ENCODE assay signal across 10 cellular contexts in genomic region chr16:62036101-62036806, GRCh38. TPM values are rescaled to one million over a fixed set of nuclear protein-coding genes. Genes with fewer than 3 reads are reported as not detected.
DNase-seq lines count a peak whose midpoint lies in the region; ATAC-seq, FAIRE-seq and TF ChIP-seq lines count a peak whose summit lies in the region.
"Had no signal": no experiment of that assay in that cellular context is flagged by ENCODE, and none has a peak within 500 bp of the region (broad histone marks: within the 10 kb centered on the region; RNA-seq: fewer than 3 reads in every experiment).

A gene with protein sequence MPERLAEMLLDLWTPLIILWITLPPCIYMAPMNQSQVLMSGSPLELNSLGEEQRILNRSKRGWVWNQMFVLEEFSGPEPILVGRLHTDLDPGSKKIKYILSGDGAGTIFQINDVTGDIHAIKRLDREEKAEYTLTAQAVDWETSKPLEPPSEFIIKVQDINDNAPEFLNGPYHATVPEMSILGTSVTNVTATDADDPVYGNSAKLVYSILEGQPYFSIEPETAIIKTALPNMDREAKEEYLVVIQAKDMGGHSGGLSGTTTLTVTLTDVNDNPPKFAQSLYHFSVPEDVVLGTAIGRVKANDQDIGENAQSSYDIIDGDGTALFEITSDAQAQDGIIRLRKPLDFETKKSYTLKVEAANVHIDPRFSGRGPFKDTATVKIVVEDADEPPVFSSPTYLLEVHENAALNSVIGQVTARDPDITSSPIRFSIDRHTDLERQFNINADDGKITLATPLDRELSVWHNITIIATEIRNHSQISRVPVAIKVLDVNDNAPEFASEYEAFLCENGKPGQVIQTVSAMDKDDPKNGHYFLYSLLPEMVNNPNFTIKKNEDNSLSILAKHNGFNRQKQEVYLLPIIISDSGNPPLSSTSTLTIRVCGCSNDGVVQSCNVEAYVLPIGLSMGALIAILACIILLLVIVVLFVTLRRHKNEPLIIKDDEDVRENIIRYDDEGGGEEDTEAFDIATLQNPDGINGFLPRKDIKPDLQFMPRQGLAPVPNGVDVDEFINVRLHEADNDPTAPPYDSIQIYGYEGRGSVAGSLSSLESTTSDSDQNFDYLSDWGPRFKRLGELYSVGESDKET (minus strand): TSS chr16:62036438. CDS start chr16:62021403, 15,035 bp downstream.

- peaks cover 33% of the 10 kb centered on the region for H3K4me1 Mint-ChIP-seq in endodermal cell
- H3K4me1 Mint-ChIP-seq in nephron: peaks cover 34% of the 10 kb centered on the region
- no peaks in the 10 kb centered on the region for H3K4me1 Mint-ChIP-seq in activated naive CD8-positive, alpha-beta T cell treated with anti-CD3 and anti-CD28 coated beads, Interleukin-2, amount 50 U/mL, for 24 hours

- H3K9me3 Mint-ChIP-seq in endodermal cell (no peaks in the 10 kb centered on the region), nephron (no peaks in the 10 kb centered on the region)
- no peaks in the 10 kb centered on the region for H3K9me3 Mint-ChIP-seq in activated naive CD8-positive, alpha-beta T cell treated with anti-CD3 and anti-CD28 coated beads, Interleukin-2, amount 50 U/mL, for 24 hours

- FAIRE-seq in kidney (lab: Jason Lieb, UNC): no peak

- CTCF ChIA-PET in RWPE1 (lab: Yijun Ruan, JAX): interaction anchor here (0.6 kb wide), 1 partner anchor 525 kb away, joined by 4 read pairs; no protein-coding TSS in a partner anchor

- intact Hi-C loops in Right ventricle myocardium inferior (cut with DNase I) (no loop called here), left cardiac atrium (cut with DNase I) (no loop called here), kidney (cut with DNase I) (no loop called here)

- peak within 1 kb of the TSS; percentile 90 for H3K4me3 ChIP-seq in endodermal cell (ENCODE audit: low read length)
- no peak within 1 kb of the TSS for H3K4me3 ChIP-seq in kidney (ENCODE audit: low read length in 2 of 2)
- H3K4me3 ChIP-seq: BLaER1 treated with 17β-estradiol and CSF1 and Interleukin-3, amounts not matched to agents 10 nM and 100 nM had no signal

- H3K36me3 Mint-ChIP-seq in endodermal cell (ENCODE audit: low read depth) (no peaks in the 10 kb centered on the region), nephron (ENCODE audit: low read depth) (no peaks in the 10 kb centered on the region)
- no peaks in the 10 kb centered on the region for H3K36me3 Mint-ChIP-seq in activated naive CD8-positive, alpha-beta T cell treated with anti-CD3 and anti-CD28 coated beads, Interleukin-2, amount 50 U/mL, for 24 hours (ENCODE audit: low read depth)

- H3K27me3 Mint-ChIP-seq in endodermal cell (ENCODE audit: insufficient read depth) (peaks cover 81% of the 10 kb centered on the region), nephron (ENCODE audit: low read depth) (peaks cover 89% of the 10 kb centered on the region)
- peaks cover 33% of the 10 kb centered on the region for H3K27me3 Mint-ChIP-seq in activated naive CD8-positive, alpha-beta T cell treated with anti-CD3 and anti-CD28 coated beads, Interleukin-2, amount 50 U/mL, for 24 hours

- POLR2A ChIA-PET in RWPE1 (lab: Yijun Ruan, JAX; ENCODE audit: low non-redundant PET): no interaction called here

- 0% methylated on average over 5 to 59 of the region's 60 CpGs for whole genome bisulfite sequencing in endodermal cell (ENCODE audit: insufficient coverage in 1 of 2, insufficient read length in 1 of 2), 2 experiments

- H3K36me3 ChIP-seq in endodermal cell (ENCODE audit: control insufficient read depth, insufficient read depth, low read length) (no peaks in the 10 kb centered on the region), kidney (ENCODE audit: control insufficient read depth in 1 of 2, insufficient read depth in 2 of 2, low read length in 2 of 2) (no peaks in the 10 kb centered on the region)
- H3K36me3 ChIP-seq: BLaER1 treated with 17β-estradiol and CSF1 and Interleukin-3, amounts not matched to agents 10 nM and 100 nM had no signal

- H3K27ac Mint-ChIP-seq in endodermal cell (no peak within 1 kb of the TSS), nephron (no peak within 1 kb of the TSS)
- H3K27ac Mint-ChIP-seq in activated naive CD8-positive, alpha-beta T cell treated with anti-CD3 and anti-CD28 coated beads, Interleukin-2, amount 50 U/mL, for 24 hours: no peak within 1 kb of the TSS

- H3K27ac ChIP-seq in endodermal cell (ENCODE audit: low read depth, low read length) (no peak within 1 kb of the TSS), RWPE1 (no peak within 1 kb of the TSS), kidney (ENCODE audit: low read depth in 2 of 2, low read length in 2 of 2) (no peak within 1 kb of the TSS)
- H3K27ac ChIP-seq: BLaER1 treated with 17β-estradiol and CSF1 and Interleukin-3, amounts not matched to agents 10 nM and 100 nM had no signal

- ATAC-seq in Right ventricle myocardium inferior: no peak
- no peak for ATAC-seq in left cardiac atrium
- ATAC-seq in activated naive CD8-positive, alpha-beta T cell treated with anti-CD3 and anti-CD28 coated beads, Interleukin-2, amount 50 U/mL, for 24 hours: no peak
- ATAC-seq in GM19351 (IDR thresholded peaks at IDR 0.05; ENCODE audit: unreplicated experiment): no peak

- H3K4me3 Mint-ChIP-seq in endodermal cell (peak within 1 kb of the TSS; percentile 70), nephron (peak within 1 kb of the TSS; percentile 87 to 93 (median 88))
- H3K4me3 Mint-ChIP-seq in activated naive CD8-positive, alpha-beta T cell treated with anti-CD3 and anti-CD28 coated beads, Interleukin-2, amount 50 U/mL, for 24 hours: no peak within 1 kb of the TSS

- H3K9me3 ChIP-seq in endodermal cell (ENCODE audit: control insufficient read depth, low read length) (no peaks in the 10 kb centered on the region), kidney (ENCODE audit: control insufficient read depth in 1 of 2, low read length in 2 of 2) (no peaks in the 10 kb centered on the region)

- peaks cover 63% of the 10 kb centered on the region for H3K27me3 ChIP-seq in endodermal cell (ENCODE audit: control insufficient read depth, insufficient read depth, low read length, poor library complexity, severe bottlenecking)
- H3K27me3 ChIP-seq: BLaER1 treated with 17β-estradiol and CSF1 and Interleukin-3, amounts not matched to agents 10 nM and 100 nM had no signal

- H3K9ac ChIP-seq in endodermal cell (ENCODE audit: extremely low read depth, low read length, poor library complexity, severe bottlenecking) (peak within 1 kb of the TSS; percentile 13), kidney (ENCODE audit: low read length in 2 of 2) (no peak within 1 kb of the TSS)
- H3K9ac ChIP-seq: BLaER1 treated with 17β-estradiol and CSF1 and Interleukin-3, amounts not matched to agents 10 nM and 100 nM had no signal

- no peak for TF ChIP-seq CTCF in endodermal cell (conservative IDR thresholded peaks at IDR 0.05)
- TF ChIP-seq CTCF in nephron (IDR thresholded peaks at IDR 0.05; ENCODE audit: unreplicated experiment in 3 of 3): no peak
- TF ChIP-seq CTCF in RWPE1 (conservative IDR thresholded peaks at IDR 0.05; ENCODE audit: low read depth): no peak
- no peak for TF ChIP-seq CTCF in kidney (IDR thresholded peaks at IDR 0.05; ENCODE audit: borderline replicate concordance, extremely low read depth, insufficient read depth)

- H3K4me1 ChIP-seq in endodermal cell (ENCODE audit: control insufficient read depth, insufficient read depth, low read length) (peaks cover 4% of the 10 kb centered on the region), kidney (ENCODE audit: control insufficient read depth in 1 of 2, insufficient read depth in 1 of 2, low read depth in 1 of 2, low read length in 2 of 2) (peaks cover 0 to 4% of the 10 kb centered on the region in 2 donors)
- H3K4me1 ChIP-seq: BLaER1 treated with 17β-estradiol and CSF1 and Interleukin-3, amounts not matched to agents 10 nM and 100 nM had no signal

- peak; percentile 39 for DNase-seq in Right ventricle myocardium inferior (ENCODE audit: missing footprints)
- no peak for DNase-seq in left cardiac atrium
- DNase-seq in endodermal cell: peak; percentile 90
- no peak for DNase-seq in RWPE1 (ENCODE audit: low spot score)
- no peak for DNase-seq in activated naive CD8-positive, alpha-beta T cell treated with anti-CD3 and anti-CD28 coated beads, Interleukin-2, amount 50 U/mL, for 24 hours
- DNase-seq in kidney: no peak

RNA-seq across cellular contexts. Expression of the gene that starts here (rescaled TPM):
- not detected for total RNA-seq in Right ventricle myocardium inferior
- total RNA-seq in left cardiac atrium: under 1 TPM in 1 of 2 donors, not detected in 1; 0.39 TPM
- total RNA-seq in endodermal cell: 10 to 100 TPM; 13.9 to 27.2 TPM
- polyA plus RNA-seq in endodermal cell (2013, experiment 1 of 2): 12.3 TPM
- polyA plus RNA-seq in endodermal cell (2013, experiment 2 of 2): 9.4 TPM
- 0.19 TPM for total RNA-seq in kidney
- polyA plus RNA-seq in kidney (ENCODE audit: insufficient read depth, low read depth, low replicate concordance): not detected
- polyA plus RNA-seq: adipose tissue had no signal

Comparison
In these comparisons a context has a peak if more than half of its experiments do, and no peak if none do; other contexts are left out.
1. RNA of the gene that starts here (total RNA-seq): 13.9 to 27.2 TPM in endodermal cell; 0.39 TPM in left cardiac atrium, 0.19 TPM in kidney (single experiment) and not detected in Right ventricle myocardium inferior (single experiment); every median in the first group is over 10 times any median in the second.
2. Peak in DNase-seq in Right ventricle myocardium inferior; RNA of the gene not detected or under 1 TPM.